19 cellular contexts compared by ENCODE assay signal in the genomic region with DNA sequence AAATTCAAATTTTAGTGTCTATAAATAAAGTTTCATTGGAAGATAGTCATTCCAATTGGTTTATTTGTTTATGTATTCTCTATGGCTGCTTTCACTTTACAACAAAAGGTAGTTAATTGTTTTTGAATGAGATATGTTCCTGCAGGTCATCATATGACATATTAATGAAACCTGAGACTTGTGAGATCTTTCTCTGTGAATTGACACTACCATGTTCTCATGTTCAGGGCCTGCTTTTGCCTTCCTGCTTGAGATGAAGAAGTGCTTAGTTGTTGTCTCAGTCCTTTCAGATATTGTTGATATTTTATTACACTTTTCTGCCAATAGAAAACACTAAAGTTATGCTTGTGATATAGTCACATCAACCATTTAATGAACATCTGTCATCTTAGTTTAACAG.
DNase-seq lines count a peak whose midpoint lies in the region; ATAC-seq and TF ChIP-seq lines count a peak whose summit lies in the region.
"Had no signal": no experiment of that assay in that cellular context is flagged by ENCODE, and none has a peak within 500 bp of the region (broad histone marks: within the 10 kb centered on the region; RNA-seq: fewer than 3 reads in every experiment).

No MANE protein-coding gene starts in this region.

- H3K9me3 Mint-ChIP-seq in natural killer cell treated with Interleukin-12 subunit alpha and Interleukin-12 subunit beta and Interleukin-15 and Interleukin-18, amount 100 ng/mL, for 72 hours = peaks cover 3% of the 10 kb centered on the region
- no peaks in the 10 kb centered on the region for H3K9me3 Mint-ChIP-seq in T-helper 2 cell treated with Interferon-gamma antibody and Interleukin-4, amounts not matched to agents 5 μg/mL and 100 μg/mL, for 36 hours
- H3K9me3 Mint-ChIP-seq: activated T-helper 2 cell treated with anti-CD3 and anti-CD28 coated beads, Interferon-gamma antibody, Interleukin-2, Interleukin-4, amounts not matched to agents 10 μg/mL and 5 μg/mL and 100 μg/mL, durations not matched to agents 14 hours and 24 hours and 36 hours; GM23338; naive B cell had no signal

- H3K27ac ChIP-seq in ascending aorta = no peak overlapping the region
- H3K27ac ChIP-seq: foreskin keratinocyte, prostate gland, spleen had no signal

- DNase-seq in DMS53 treated with DMSO at 0.1 percent for 48 hours (lab: John Stamatoyannopoulos, UW; ENCODE audit: unreplicated experiment) = peak; percentile 3
- DNase-seq in LNCaP clone FGC (ENCODE audit: low read depth) = peak; percentile 76
- DNase-seq in cardiac fibroblast (ENCODE audit: low read depth in 2 of 2) = peak; percentile 16 to 34
- DNase-seq in natural killer cell treated with Interleukin-12 subunit alpha and Interleukin-12 subunit beta and Interleukin-15 and Interleukin-18, amount 100 ng/mL, for 72 hours (ENCODE audit: low spot score) = no peak
- DNase-seq in T-helper 2 cell treated with Interferon-gamma antibody and Interleukin-4, amounts not matched to agents 5 μg/mL and 100 μg/mL, for 36 hours (ENCODE audit: low spot score) = no peak
- DNase-seq in ascending aorta (ENCODE audit: low spot score in 2 of 2) = no peak
- no peak for DNase-seq in SKM-1 (lab: John Stamatoyannopoulos, UW; ENCODE audit: unreplicated experiment)
- DNase-seq: AML-193, cerebellar nuclear complex, foreskin keratinocyte, naive B cell, SHP77 treated with DMSO at 0.1 percent for 48 hours, spleen, T-helper 17 cell had no signal

- peaks cover 6% of the 10 kb centered on the region for H3K36me3 Mint-ChIP-seq in natural killer cell treated with Interleukin-12 subunit alpha and Interleukin-12 subunit beta and Interleukin-15 and Interleukin-18, amount 100 ng/mL, for 72 hours
- H3K36me3 Mint-ChIP-seq in T-helper 2 cell treated with Interferon-gamma antibody and Interleukin-4, amounts not matched to agents 5 μg/mL and 100 μg/mL, for 36 hours (ENCODE audit: low read depth) = peaks cover 9% of the 10 kb centered on the region
- H3K36me3 Mint-ChIP-seq: naive B cell had no signal

- peaks cover 0 to 4% of the 10 kb centered on the region in 2 donors for H3K4me1 ChIP-seq in ascending aorta
- H3K4me1 ChIP-seq: prostate gland had no signal

- intact Hi-C loops in ascending aorta (cut with DNase I) = no loop called here

- no peaks in the 10 kb centered on the region for H3K9me3 ChIP-seq in ascending aorta
- H3K9me3 ChIP-seq: prostate gland, spleen had no signal

- no peaks in the 10 kb centered on the region for H3K27me3 Mint-ChIP-seq in natural killer cell treated with Interleukin-12 subunit alpha and Interleukin-12 subunit beta and Interleukin-15 and Interleukin-18, amount 100 ng/mL, for 72 hours
- no peaks in the 10 kb centered on the region for H3K27me3 Mint-ChIP-seq in T-helper 2 cell treated with Interferon-gamma antibody and Interleukin-4, amounts not matched to agents 5 μg/mL and 100 μg/mL, for 36 hours (ENCODE audit: low read depth)
- H3K27me3 Mint-ChIP-seq: naive B cell, T-helper 17 cell had no signal

- no peaks in the 10 kb centered on the region for H3K27me3 ChIP-seq in ascending aorta
- H3K27me3 ChIP-seq: foreskin keratinocyte, spleen had no signal

- no peaks in the 10 kb centered on the region for H3K36me3 ChIP-seq in ascending aorta
- H3K36me3 ChIP-seq: prostate gland had no signal

- H3K4me3 Mint-ChIP-seq in natural killer cell treated with Interleukin-12 subunit alpha and Interleukin-12 subunit beta and Interleukin-15 and Interleukin-18, amount 100 ng/mL, for 72 hours = no peak overlapping the region
- H3K4me3 Mint-ChIP-seq in T-helper 2 cell treated with Interferon-gamma antibody and Interleukin-4, amounts not matched to agents 5 μg/mL and 100 μg/mL, for 36 hours = no peak overlapping the region
- H3K4me3 Mint-ChIP-seq: GM23338, naive B cell, T-helper 17 cell had no signal

- H3K4me1 Mint-ChIP-seq in natural killer cell treated with Interleukin-12 subunit alpha and Interleukin-12 subunit beta and Interleukin-15 and Interleukin-18, amount 100 ng/mL, for 72 hours (ENCODE audit: low read depth in 2 of 2) = peaks cover 52 to 54% of the 10 kb centered on the region in 2 donors
- peaks cover 16% of the 10 kb centered on the region for H3K4me1 Mint-ChIP-seq in T-helper 2 cell treated with Interferon-gamma antibody and Interleukin-4, amounts not matched to agents 5 μg/mL and 100 μg/mL, for 36 hours (ENCODE audit: low read depth)

- H3K4me3 ChIP-seq in LNCaP clone FGC (ENCODE audit: low read depth, low read length) (no peak overlapping the region), cardiac fibroblast (replicated peaks in 1 of 2; ENCODE audit: low read depth in 2 of 2, low read length in 2 of 2) (no peak overlapping the region), ascending aorta (no peak overlapping the region)
- H3K4me3 ChIP-seq: GM23338, K562, prostate gland, spleen had no signal

- H3K27ac Mint-ChIP-seq in natural killer cell treated with Interleukin-12 subunit alpha and Interleukin-12 subunit beta and Interleukin-15 and Interleukin-18, amount 100 ng/mL, for 72 hours = peak overlapping the region; percentile 45 to 57
- no peak overlapping the region for H3K27ac Mint-ChIP-seq in T-helper 2 cell treated with Interferon-gamma antibody and Interleukin-4, amounts not matched to agents 5 μg/mL and 100 μg/mL, for 36 hours
- H3K27ac Mint-ChIP-seq: activated T-helper 2 cell treated with anti-CD3 and anti-CD28 coated beads, Interferon-gamma antibody, Interleukin-2, Interleukin-4, amounts not matched to agents 10 μg/mL and 5 μg/mL and 100 μg/mL, durations not matched to agents 14 hours and 24 hours and 36 hours; GM23338; T-helper 17 cell had no signal

- no peak for ATAC-seq in natural killer cell treated with Interleukin-12 subunit alpha and Interleukin-12 subunit beta and Interleukin-15 and Interleukin-18, amount 100 ng/mL, for 72 hours
- ATAC-seq in GM21367 (IDR thresholded peaks at IDR 0.05; ENCODE audit: unreplicated experiment) = no peak
- ATAC-seq: foreskin keratinocyte, GM23338, K562, T-helper 17 cell had no signal

- TF ChIP-seq CTCF in LNCaP clone FGC (IDR thresholded peaks at IDR 0.05; ENCODE audit: control insufficient read depth, extremely low read depth, insufficient read depth) = no peak
- TF ChIP-seq CTCF in cardiac fibroblast (IDR thresholded peaks at IDR 0.05; ENCODE audit: low read depth, low read length) = no peak
- TF ChIP-seq CTCF in ascending aorta (IDR thresholded peaks at IDR 0.05) = no peak

Comparison
In these comparisons a context has a peak if more than half of its experiments do, and no peak if none do; other contexts are left out.
1. DNase-seq: peak in DMS53 treated with DMSO at 0.1 percent for 48 hours (single experiment), LNCaP clone FGC (single experiment) and cardiac fibroblast (2 of 2); none in natural killer cell treated with Interleukin-12 subunit alpha and Interleukin-12 subunit beta and Interleukin-15 and Interleukin-18, amount 100 ng/mL, for 72 hours (single experiment), T-helper 2 cell treated with Interferon-gamma antibody and Interleukin-4, amounts not matched to agents 5 μg/mL and 100 μg/mL, for 36 hours (single experiment), ascending aorta (0 of 2) and SKM-1 (single experiment).